8 cellular contexts compared by ENCODE assay signal in genomic region chr9:127311239-127311741, GRCh38. TPM values are rescaled to one million over a fixed set of nuclear protein-coding genes. Genes with fewer than 3 reads are reported as not detected.
DNase-seq lines count a peak whose midpoint lies in the region; ATAC-seq and TF ChIP-seq lines count a peak whose summit lies in the region.

No MANE protein-coding gene starts in this region.

- H3K4me3 Mint-ChIP-seq in HFFc6: peak overlapping the region; percentile 62
- H3K4me3 Mint-ChIP-seq in activated CD4-positive, alpha-beta T cell treated with anti-CD3 and anti-CD28 coated beads for 36 hours: no peak overlapping the region

- H2AFZ ChIP-seq in fibroblast of lung (ENCODE audit: low read length): peak overlapping the region; percentile 52

- no peaks in the 10 kb centered on the region for H3K27me3 ChIP-seq in BJ (ENCODE audit: control insufficient read depth, insufficient read depth, low read length)
- H3K27me3 ChIP-seq in fibroblast of lung (ENCODE audit: control insufficient read depth, insufficient read depth, low read length): no peaks in the 10 kb centered on the region
- H3K27me3 ChIP-seq in rectal smooth muscle tissue (ENCODE audit: control insufficient read depth, insufficient read depth, low read length): no peaks in the 10 kb centered on the region

- H3K36me3 ChIP-seq in BJ (ENCODE audit: control insufficient read depth, insufficient read depth, low read length): no peaks in the 10 kb centered on the region; the same call in 1 of the 2 replicates
- H3K36me3 ChIP-seq in fibroblast of lung (ENCODE audit: control insufficient read depth, insufficient read depth, low read length): no peaks in the 10 kb centered on the region
- no peaks in the 10 kb centered on the region for H3K36me3 ChIP-seq in rectal smooth muscle tissue (ENCODE audit: control insufficient read depth, insufficient read depth, low read length)

- H3K9me3 Mint-ChIP-seq in HFFc6: no peaks in the 10 kb centered on the region
- no peaks in the 10 kb centered on the region for H3K9me3 Mint-ChIP-seq in activated CD4-positive, alpha-beta T cell treated with anti-CD3 and anti-CD28 coated beads for 36 hours (ENCODE audit: low read depth)

- no peaks in the 10 kb centered on the region for H3K27me3 Mint-ChIP-seq in HFFc6 (ENCODE audit: insufficient read depth)
- peaks cover 22% of the 10 kb centered on the region for H3K27me3 Mint-ChIP-seq in activated CD4-positive, alpha-beta T cell treated with anti-CD3 and anti-CD28 coated beads for 36 hours

- H3K4me1 ChIP-seq in fibroblast of lung (ENCODE audit: control insufficient read depth, extremely low read depth, insufficient read depth, low read length) (no peaks in the 10 kb centered on the region), rectal smooth muscle tissue (ENCODE audit: control insufficient read depth, insufficient read depth, low read length) (peaks cover 7% of the 10 kb centered on the region)

- H3K4me3 ChIP-seq in BJ (ENCODE audit: low read depth, low read length) (no peak overlapping the region), fibroblast of lung (replicated peaks in 1 of 4; ENCODE audit: control extremely low read depth in 1 of 4, insufficient read depth in 1 of 4, low read depth in 3 of 4, low read length in 4 of 4) (no peak overlapping the region), rectal smooth muscle tissue (ENCODE audit: low read length) (peak overlapping the region; percentile 9)

- ATAC-seq in activated CD4-positive, alpha-beta T cell treated with anti-CD3 and anti-CD28 coated beads for 36 hours: peak; percentile 30

- no peaks in the 10 kb centered on the region for H4K20me1 ChIP-seq in fibroblast of lung (ENCODE audit: control insufficient read depth, extremely low read depth, insufficient read depth, low read length)

- POLR2A ChIA-PET in BJ (lab: Charles Lee): no interaction called here
- POLR2A ChIA-PET in activated CD4-positive, alpha-beta T cell treated with anti-CD3 and anti-CD28 coated beads for 36 hours (lab: Charles Lee): no interaction called here

- no peaks in the 10 kb centered on the region for H3K79me2 ChIP-seq in fibroblast of lung (ENCODE audit: control insufficient read depth, insufficient read depth, low read length)

- H3K27ac ChIP-seq in fibroblast of lung (ENCODE audit: insufficient read depth, low read length): no peak overlapping the region
- peak overlapping the region; percentile 52 for H3K27ac ChIP-seq in rectal smooth muscle tissue (ENCODE audit: low read depth, low read length)

- H3K9me3 ChIP-seq in fibroblast of lung (ENCODE audit: control insufficient read depth, insufficient read depth, low read depth, low read length): no peaks in the 10 kb centered on the region

- H3K27ac Mint-ChIP-seq in HFFc6: peak overlapping the region; percentile 59; the same call in 1 of the 2 replicates
- no peak overlapping the region for H3K27ac Mint-ChIP-seq in activated CD4-positive, alpha-beta T cell treated with anti-CD3 and anti-CD28 coated beads for 36 hours

- DNase-seq in BJ (ENCODE audit: low read depth): no peak
- peak; percentile 55 for DNase-seq in HFFc6
- DNase-seq in activated CD4-positive, alpha-beta T cell treated with anti-CD3 and anti-CD28 coated beads for 36 hours: peak; percentile 47
- peak; percentile 71 for DNase-seq in fibroblast of lung (ENCODE audit: low read depth in 2 of 2)
- no peak for DNase-seq in germinal center (ENCODE audit: low spot score)
- DNase-seq in kidney glomerular epithelial cell (lab: John Stamatoyannopoulos, UW): no peak
- no peak for DNase-seq in NCI-H2227 (lab: John Stamatoyannopoulos, UW; ENCODE audit: unreplicated experiment)

- CTCF ChIA-PET in BJ (lab: Yijun Ruan, JAX): interaction anchor here (1.1 to 1.5 kb wide), 4 partner anchors 9 to 125 kb away, joined by 3 to 5 read pairs (median 3); no protein-coding TSS in a partner anchor
- CTCF ChIA-PET in activated CD4-positive, alpha-beta T cell treated with anti-CD3 and anti-CD28 coated beads for 36 hours (lab: Charles Lee): interaction anchor here (0.6 to 1.3 kb wide), 3 partner anchors 10 to 401 kb away, joined by 3 to 4 read pairs (median 4); partner anchors contain the start of genes LRSAM1 and RPL12

- H3K9ac ChIP-seq in fibroblast of lung (ENCODE audit: insufficient read depth, low read length) (no peak overlapping the region), rectal smooth muscle tissue (ENCODE audit: low read length) (no peak overlapping the region)

- peaks cover 19% of the 10 kb centered on the region for H3K4me1 Mint-ChIP-seq in HFFc6 (ENCODE audit: low read depth)
- peaks cover 2% of the 10 kb centered on the region for H3K4me1 Mint-ChIP-seq in activated CD4-positive, alpha-beta T cell treated with anti-CD3 and anti-CD28 coated beads for 36 hours

- H3K4me2 ChIP-seq in fibroblast of lung (ENCODE audit: extremely low read depth, insufficient read depth, low read length): peak overlapping the region; percentile 13

- TF ChIP-seq CTCF in BJ (IDR thresholded peaks at IDR 0.05; ENCODE audit: insufficient read depth, low read depth, low read length): peak; percentile 59
- TF ChIP-seq CTCF in HFFc6 (IDR thresholded peaks at IDR 0.05): peak; percentile 78
- peak; percentile 55 to 67 for TF ChIP-seq CTCF in fibroblast of lung (conservative IDR thresholded peaks at IDR 0.05 in 1 of 2, IDR thresholded peaks at IDR 0.05 in 1 of 2; ENCODE audit: low read depth in 1 of 2, low read length in 2 of 2)

- H3K36me3 Mint-ChIP-seq in HFFc6 (ENCODE audit: low read depth): no peaks in the 10 kb centered on the region
- H3K36me3 Mint-ChIP-seq in activated CD4-positive, alpha-beta T cell treated with anti-CD3 and anti-CD28 coated beads for 36 hours (ENCODE audit: low read depth): peaks cover 2% of the 10 kb centered on the region

- intact Hi-C loops in activated CD4-positive, alpha-beta T cell treated with anti-CD3 and anti-CD28 coated beads for 36 hours (cut with DNase I, micrococcal nuclease): loop anchor here (1.0 to 10.0 kb wide), 4 partner anchors 84 to 144 kb away; partner anchors contain the start of genes LRSAM1 (in 1 of the 2), RPL12 (in 1 of the 2), SLC2A8 (in 1 of the 2) and ZNF79 (in 1 of the 2)

RNA-seq across cellular contexts. Expression of gene GARNL3, which starts 46.7 kb away (rescaled TPM):
- polyA plus RNA-seq in BJ (2011; rRNA removed): 2.1 and 2.2 TPM in 2 replicates
- 1.5 and 1.7 TPM in 2 replicates for polyA minus RNA-seq in BJ (2011; rRNA and poly(A)+ RNA removed)
- under 1 TPM; 0.27 to 0.73 (median 0.57) TPM for total RNA-seq in HFFc6 (2021; fragmentation: NEBNext Ultra II Directional; extraction: Animal tissue kit (Norgen Biotek cat#: 25700))
- total RNA-seq in activated CD4-positive, alpha-beta T cell treated with anti-CD3 and anti-CD28 coated beads for 36 hours: 1 to 10 TPM; 2.5 to 3.4 TPM
- 3.9 and 6.4 TPM in 2 replicates for total RNA-seq in fibroblast of lung
- 0.78 and 1.5 TPM in 2 replicates for polyA plus RNA-seq in fibroblast of lung
- 0.95 and 1.4 TPM in 2 replicates for polyA plus RNA-seq in fibroblast of lung (2012)
- 5.5 TPM in 1 of 2 replicates, not detected in the other for polyA minus RNA-seq in fibroblast of lung (ENCODE audit: low replicate concordance)

Comparison
In these comparisons a context has a peak if more than half of its experiments do, and no peak if none do; other contexts are left out.
1. DNase-seq: peak in HFFc6 (single experiment), activated CD4-positive, alpha-beta T cell treated with anti-CD3 and anti-CD28 coated beads for 36 hours (single experiment) and fibroblast of lung (2 of 2); none in BJ (single experiment), germinal center (single experiment), kidney glomerular epithelial cell (single experiment) and NCI-H2227 (single experiment).
2. Peak in every context shown above with its lines, with median percentiles within 50 percentile points of each other: CTCF ChIP-seq.